Comparison of ENCODE assay signal across 9 cellular contexts in the genomic region with DNA sequence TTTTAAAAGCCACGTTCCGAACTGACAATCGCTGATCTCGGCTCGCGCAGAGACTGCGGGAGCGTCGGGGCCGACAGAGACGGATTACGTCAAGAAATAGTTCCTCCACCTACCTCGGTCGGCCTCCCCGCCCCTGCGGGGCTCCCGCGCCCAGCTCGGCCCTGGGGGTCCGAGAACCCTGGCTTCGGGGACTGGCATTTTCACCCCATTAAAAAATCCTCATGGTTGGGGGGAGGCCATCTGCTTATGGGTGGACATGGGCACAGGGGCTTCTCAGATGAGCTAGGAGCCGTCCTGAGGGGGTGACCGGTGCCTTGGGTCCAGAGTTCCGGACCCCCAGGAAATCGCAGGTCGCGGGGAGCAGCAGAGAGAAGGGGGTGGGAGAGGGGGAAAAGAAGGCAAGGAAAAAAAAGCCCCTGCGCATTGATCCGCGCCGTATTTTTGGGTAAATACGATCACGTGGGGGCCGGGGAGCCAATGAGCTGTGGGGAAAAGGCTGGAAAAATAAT. TPM values are rescaled to one million over a fixed set of nuclear protein-coding genes. Genes with fewer than 3 reads are reported as not detected.
DNase-seq lines count a peak whose midpoint lies in the region; ATAC-seq and TF ChIP-seq lines count a peak whose summit lies in the region.
"Had no signal": no experiment of that assay in that cellular context is flagged by ENCODE, and none has a peak within 500 bp of the region (broad histone marks: within the 10 kb centered on the region; RNA-seq: fewer than 3 reads in every experiment).

No MANE protein-coding gene starts in this region.

- H2BK15ac ChIP-seq in mesenchymal stem cell (ENCODE audit: low read depth, poor library complexity, severe bottlenecking), result no peak overlapping the region

- H3K27ac ChIP-seq in CD4-positive, alpha-beta T cell (ENCODE audit: low read depth, low read length), result no peak overlapping the region
- H3K27ac ChIP-seq in mesenchymal stem cell (ENCODE audit: low read length, poor library complexity, severe bottlenecking), result peak overlapping the region; percentile 97

- peaks cover 100% of the 10 kb centered on the region for H3K27me3 Mint-ChIP-seq in CD4-positive, alpha-beta T cell
- peaks cover 93% of the 10 kb centered on the region for H3K27me3 Mint-ChIP-seq in activated T-helper 1 cell treated with anti-CD3 and anti-CD28 coated beads, Interleukin-12 subunit alpha, Interleukin-12 subunit beta, Interleukin-2, Interleukin-4 antibody, amounts not matched to agents 30 ng/mL and 10 ng/mL and 1 ng/mL, durations not matched to agents 14 hours and 24 hours and 36 hours (ENCODE audit: insufficient read depth)

- peaks cover 21% of the 10 kb centered on the region for H3K4me1 ChIP-seq in mesenchymal stem cell (ENCODE audit: control insufficient read depth, insufficient read depth, low read depth, low read length)

- peak overlapping the region; percentile 67 for H3K4me3 Mint-ChIP-seq in CD4-positive, alpha-beta T cell
- peak overlapping the region; percentile 15 for H3K4me3 Mint-ChIP-seq in activated T-helper 1 cell treated with anti-CD3 and anti-CD28 coated beads, Interleukin-12 subunit alpha, Interleukin-12 subunit beta, Interleukin-2, Interleukin-4 antibody, amounts not matched to agents 30 ng/mL and 10 ng/mL and 1 ng/mL, durations not matched to agents 14 hours and 24 hours and 36 hours

- peak overlapping the region in 1 of 2 experiments; percentile 24 for H2BK12ac ChIP-seq in mesenchymal stem cell (ENCODE audit: low read length in 2 of 2)

- H3K4ac ChIP-seq in mesenchymal stem cell (ENCODE audit: low read depth in 1 of 2, low read length in 2 of 2), result peak overlapping the region; percentile 29 to 70

- H3K36me3 ChIP-seq in mesenchymal stem cell (ENCODE audit: control insufficient read depth in 1 of 2, insufficient read depth in 2 of 2, low read depth in 1 of 2, low read length in 2 of 2), result peaks cover 0 to 3% of the 10 kb centered on the region in 2 experiments

- no peak overlapping the region for H3K23ac ChIP-seq in mesenchymal stem cell (ENCODE audit: low read length in 2 of 2)

- H3K27me3 ChIP-seq in CD4-positive, alpha-beta T cell (ENCODE audit: control insufficient read depth, insufficient read depth, low read length), result peaks cover 98% of the 10 kb centered on the region
- no peaks in the 10 kb centered on the region for H3K27me3 ChIP-seq in mesenchymal stem cell (ENCODE audit: control insufficient read depth in 1 of 2, insufficient read depth in 1 of 2, low read length in 2 of 2)

- H3K9me3 Mint-ChIP-seq in CD4-positive, alpha-beta T cell, result no peaks in the 10 kb centered on the region
- H3K9me3 Mint-ChIP-seq in activated T-helper 1 cell treated with anti-CD3 and anti-CD28 coated beads, Interleukin-12 subunit alpha, Interleukin-12 subunit beta, Interleukin-2, Interleukin-4 antibody, amounts not matched to agents 30 ng/mL and 10 ng/mL and 1 ng/mL, durations not matched to agents 14 hours and 24 hours and 36 hours, result no peaks in the 10 kb centered on the region

- peak overlapping the region; percentile 91 for H2BK5ac ChIP-seq in mesenchymal stem cell (ENCODE audit: low read depth, low read length, poor library complexity, severe bottlenecking)

- H4K8ac ChIP-seq in mesenchymal stem cell (ENCODE audit: low read length), result peak overlapping the region; percentile 27

- 2% methylated on average over 23 of the region's 34 CpGs for WGBS in mesenchymal stem cell

- DNase-seq in CD4-positive, alpha-beta T cell, result no peak
- peak; percentile 66 for DNase-seq in HT1080 (ENCODE audit: low read depth)
- DNase-seq in activated T-helper 1 cell treated with anti-CD3 and anti-CD28 coated beads, Interleukin-12 subunit alpha, Interleukin-12 subunit beta, Interleukin-2, Interleukin-4 antibody, amounts not matched to agents 30 ng/mL and 10 ng/mL and 1 ng/mL, durations not matched to agents 14 hours and 24 hours and 36 hours (ENCODE audit: low spot score), result no peak
- DNase-seq in mesenchymal stem cell, result peak; percentile 88
- DNase-seq in middle frontal gyrus (ENCODE audit: extremely low spot score, low spot score), result no peak

- CTCF ChIA-PET in CD4-positive, alpha-beta T cell (lab: Charles Lee), result interaction anchor here (0.7 to 2.0 kb wide), 5 partner anchors 33 to 208 kb away, joined by 3 to 7 read pairs (median 4); partner anchors contain the start of gene HOXC5

- peak overlapping the region; percentile 98 for H3K9ac ChIP-seq in mesenchymal stem cell (ENCODE audit: low read length)

- intact Hi-C loops in CD4-positive, alpha-beta T cell (cut with DNase I, micrococcal nuclease), result loop anchor here in 1 of 2 experiments (5.0 to 10.0 kb wide), 2 partner anchors 37 to 365 kb away; partner anchors contain the start of gene GPR84
- intact Hi-C loops in activated T-helper 1 cell treated with anti-CD3 and anti-CD28 coated beads, Interleukin-12 subunit alpha, Interleukin-12 subunit beta, Interleukin-2, Interleukin-4 antibody, amounts not matched to agents 30 ng/mL and 10 ng/mL and 1 ng/mL, durations not matched to agents 14 hours and 24 hours and 36 hours (cut with micrococcal nuclease), result loop anchor here (5.0 kb wide), 1 partner anchor 33 kb away; the partner anchor contains the start of gene HOXC5

- H2AK5ac ChIP-seq in mesenchymal stem cell (ENCODE audit: low read length, severe bottlenecking), result peak overlapping the region; percentile 72

- peak overlapping the region; percentile 11 for H2BK120ac ChIP-seq in mesenchymal stem cell (ENCODE audit: low read depth, low read length)

- no peak for TF ChIP-seq CTCF in CD4-positive, alpha-beta T cell (IDR thresholded peaks at IDR 0.05)

- peak; percentile 16 for ATAC-seq in CD4-positive, alpha-beta T cell (ENCODE audit: poor library complexity)
- ATAC-seq in GM18519 (IDR thresholded peaks at IDR 0.05; ENCODE audit: low FRiP score, unreplicated experiment) (no peak), HG02981 (IDR thresholded peaks at IDR 0.05; ENCODE audit: unreplicated experiment) (no peak), GM21737 (IDR thresholded peaks at IDR 0.05; ENCODE audit: unreplicated experiment) (no peak)

- H3K27ac Mint-ChIP-seq in CD4-positive, alpha-beta T cell, result no peak overlapping the region
- peak overlapping the region; percentile 65 for H3K27ac Mint-ChIP-seq in activated T-helper 1 cell treated with anti-CD3 and anti-CD28 coated beads, Interleukin-12 subunit alpha, Interleukin-12 subunit beta, Interleukin-2, Interleukin-4 antibody, amounts not matched to agents 30 ng/mL and 10 ng/mL and 1 ng/mL, durations not matched to agents 14 hours and 24 hours and 36 hours

- no peak overlapping the region for H3K14ac ChIP-seq in mesenchymal stem cell (ENCODE audit: low read length in 2 of 2)

- peak overlapping the region; percentile 65 to 87 for H3K4me3 ChIP-seq in mesenchymal stem cell (ENCODE audit: insufficient read depth in 1 of 2, low read depth in 1 of 2, low read length in 2 of 2)

- H3K79me1 ChIP-seq in mesenchymal stem cell (replicated peaks; ENCODE audit: low read length, poor library complexity, severe bottlenecking), result no peaks in the 10 kb centered on the region

- H3K9me3 ChIP-seq in CD4-positive, alpha-beta T cell (ENCODE audit: control insufficient read depth, low read length), result no peaks in the 10 kb centered on the region
- no peaks in the 10 kb centered on the region for H3K9me3 ChIP-seq in mesenchymal stem cell (ENCODE audit: control insufficient read depth, low read length)

- H3K4me1 Mint-ChIP-seq in CD4-positive, alpha-beta T cell (ENCODE audit: low read depth), result peaks cover 52% of the 10 kb centered on the region
- H3K4me1 Mint-ChIP-seq in activated T-helper 1 cell treated with anti-CD3 and anti-CD28 coated beads, Interleukin-12 subunit alpha, Interleukin-12 subunit beta, Interleukin-2, Interleukin-4 antibody, amounts not matched to agents 30 ng/mL and 10 ng/mL and 1 ng/mL, durations not matched to agents 14 hours and 24 hours and 36 hours (ENCODE audit: low read depth), result peaks cover 23% of the 10 kb centered on the region

- POLR2A ChIA-PET in CD4-positive, alpha-beta T cell (lab: Charles Lee), result interaction anchor here (1.0 to 1.1 kb wide), 3 partner anchors 9 to 189 kb away, joined by 3 to 6 read pairs (median 3); partner anchors contain the start of genes HOXC8 and SMUG1

- peak overlapping the region; percentile 70 for H4K91ac ChIP-seq in mesenchymal stem cell (ENCODE audit: low read length)

- H3K4me2 ChIP-seq in mesenchymal stem cell (ENCODE audit: low read length, poor library complexity, severe bottlenecking), result peak overlapping the region; percentile 96

- no peaks in the 10 kb centered on the region for H3K36me3 Mint-ChIP-seq in CD4-positive, alpha-beta T cell (ENCODE audit: low read depth)
- H3K36me3 Mint-ChIP-seq in activated T-helper 1 cell treated with anti-CD3 and anti-CD28 coated beads, Interleukin-12 subunit alpha, Interleukin-12 subunit beta, Interleukin-2, Interleukin-4 antibody, amounts not matched to agents 30 ng/mL and 10 ng/mL and 1 ng/mL, durations not matched to agents 14 hours and 24 hours and 36 hours (ENCODE audit: low read depth), result peaks cover 4% of the 10 kb centered on the region

- H3K18ac ChIP-seq in mesenchymal stem cell (ENCODE audit: low read depth in 1 of 2, low read length in 2 of 2), result peak overlapping the region; percentile 46 to 86

- peak overlapping the region; percentile 62 for H2AFZ ChIP-seq in mesenchymal stem cell (ENCODE audit: low read depth, low read length)

RNA-seq across cellular contexts. Expression of gene HOXC9, which starts 0.3 kb away (rescaled TPM):
- not detected for total RNA-seq in CD4-positive, alpha-beta T cell
- 9.7 and 12.2 TPM in 2 replicates for total RNA-seq in HT1080 (2014; rRNA removed; shearing (Covaris generic))
- polyA plus RNA-seq in HT1080 (2015; cell fraction: cytosol; rRNA removed), result 5.6 and 7.5 TPM in 2 replicates
- polyA plus RNA-seq in HT1080 (2015; cell fraction: nucleus; rRNA removed), result 6.2 and 6.7 TPM in 2 replicates
- not detected in 2 replicates for total RNA-seq in activated T-helper 1 cell treated with anti-CD3 and anti-CD28 coated beads, Interleukin-12 subunit alpha, Interleukin-12 subunit beta, Interleukin-2, Interleukin-4 antibody, amounts not matched to agents 30 ng/mL and 10 ng/mL and 1 ng/mL, durations not matched to agents 14 hours and 24 hours and 36 hours
- polyA plus RNA-seq in mesenchymal stem cell (2013, experiment 1 of 2), result 18.0 TPM
- polyA plus RNA-seq in mesenchymal stem cell (2013, experiment 2 of 2), result 18.5 TPM
- total RNA-seq: liver had no signal
- polyA plus RNA-seq: liver had no signal

RNA-seq across cellular contexts. Expression of gene HOXC8, which starts 9.1 kb away (rescaled TPM):
- total RNA-seq in CD4-positive, alpha-beta T cell, result not detected
- 1.9 and 2.9 TPM in 2 replicates for total RNA-seq in HT1080 (2014; rRNA removed; shearing (Covaris generic))
- polyA plus RNA-seq in HT1080 (2015; cell fraction: cytosol; rRNA removed), result 5.6 and 6.3 TPM in 2 replicates
- 3.1 and 3.5 TPM in 2 replicates for polyA plus RNA-seq in HT1080 (2015; cell fraction: nucleus; rRNA removed)
- not detected in 2 replicates for total RNA-seq in activated T-helper 1 cell treated with anti-CD3 and anti-CD28 coated beads, Interleukin-12 subunit alpha, Interleukin-12 subunit beta, Interleukin-2, Interleukin-4 antibody, amounts not matched to agents 30 ng/mL and 10 ng/mL and 1 ng/mL, durations not matched to agents 14 hours and 24 hours and 36 hours
- polyA plus RNA-seq in mesenchymal stem cell (2013, experiment 1 of 2), result 66.4 TPM
- polyA plus RNA-seq in mesenchymal stem cell (2013, experiment 2 of 2), result 67.1 TPM
- total RNA-seq: liver had no signal
- polyA plus RNA-seq: liver had no signal

RNA-seq across cellular contexts. Expression of gene HOXC10, which starts 14.7 kb away (rescaled TPM):
- not detected for total RNA-seq in CD4-positive, alpha-beta T cell
- 2.7 and 3.8 TPM in 2 replicates for total RNA-seq in HT1080 (2014; rRNA removed; shearing (Covaris generic))
- 11.5 and 13.8 TPM in 2 replicates for polyA plus RNA-seq in HT1080 (2015; cell fraction: cytosol; rRNA removed)
- polyA plus RNA-seq in HT1080 (2015; cell fraction: nucleus; rRNA removed), result 2.5 and 5.9 TPM in 2 replicates
- total RNA-seq in activated T-helper 1 cell treated with anti-CD3 and anti-CD28 coated beads, Interleukin-12 subunit alpha, Interleukin-12 subunit beta, Interleukin-2, Interleukin-4 antibody, amounts not matched to agents 30 ng/mL and 10 ng/mL and 1 ng/mL, durations not matched to agents 14 hours and 24 hours and 36 hours, result not detected in 2 replicates
- polyA plus RNA-seq in mesenchymal stem cell (2013, experiment 1 of 2), result 8.9 TPM
- polyA plus RNA-seq in mesenchymal stem cell (2013, experiment 2 of 2), result 9.4 TPM
- total RNA-seq: liver had no signal
- polyA plus RNA-seq: liver had no signal

RNA-seq across cellular contexts. Expression of gene HOTAIR, which starts 24.9 kb away (rescaled TPM):
- not detected for total RNA-seq in CD4-positive, alpha-beta T cell
- 0.88 TPM in 1 of 2 replicates, not detected in the other for total RNA-seq in HT1080 (2014; rRNA removed; shearing (Covaris generic))
- polyA plus RNA-seq in HT1080 (2015; cell fraction: cytosol; rRNA removed), result 0.10 and 0.24 TPM in 2 replicates
- 0.39 and 2.3 TPM in 2 replicates for polyA plus RNA-seq in HT1080 (2015; cell fraction: nucleus; rRNA removed)
- total RNA-seq in activated T-helper 1 cell treated with anti-CD3 and anti-CD28 coated beads, Interleukin-12 subunit alpha, Interleukin-12 subunit beta, Interleukin-2, Interleukin-4 antibody, amounts not matched to agents 30 ng/mL and 10 ng/mL and 1 ng/mL, durations not matched to agents 14 hours and 24 hours and 36 hours, result not detected in 2 replicates
- polyA plus RNA-seq in mesenchymal stem cell (2013, experiment 1 of 2), result 2.4 TPM
- 1.7 TPM for polyA plus RNA-seq in mesenchymal stem cell (2013, experiment 2 of 2)
- total RNA-seq: liver had no signal
- polyA plus RNA-seq: liver had no signal

RNA-seq across cellular contexts. Expression of gene HOXC11, which starts 26.7 kb away (rescaled TPM):
- total RNA-seq in CD4-positive, alpha-beta T cell, result not detected
- not detected in 2 replicates for total RNA-seq in HT1080 (2014; rRNA removed; shearing (Covaris generic))
- polyA plus RNA-seq in HT1080 (2015; cell fraction: cytosol; rRNA removed), result 0.20 and 0.41 TPM in 2 replicates
- 0.24 and 0.41 TPM in 2 replicates for polyA plus RNA-seq in HT1080 (2015; cell fraction: nucleus; rRNA removed)
- not detected in 2 replicates for total RNA-seq in activated T-helper 1 cell treated with anti-CD3 and anti-CD28 coated beads, Interleukin-12 subunit alpha, Interleukin-12 subunit beta, Interleukin-2, Interleukin-4 antibody, amounts not matched to agents 30 ng/mL and 10 ng/mL and 1 ng/mL, durations not matched to agents 14 hours and 24 hours and 36 hours
- polyA plus RNA-seq in mesenchymal stem cell (2013, experiment 1 of 2), result 1.1 TPM
- 0.97 TPM for polyA plus RNA-seq in mesenchymal stem cell (2013, experiment 2 of 2)
- total RNA-seq: liver had no signal
- polyA plus RNA-seq: liver had no signal

Comparison
In these comparisons a context has a peak if more than half of its experiments do, and no peak if none do; other contexts are left out.
1. DNase-seq: peak in HT1080 (single experiment) and mesenchymal stem cell (single experiment); none in CD4-positive, alpha-beta T cell (0 of 10), activated T-helper 1 cell treated with anti-CD3 and anti-CD28 coated beads, Interleukin-12 subunit alpha, Interleukin-12 subunit beta, Interleukin-2, Interleukin-4 antibody, amounts not matched to agents 30 ng/mL and 10 ng/mL and 1 ng/mL, durations not matched to agents 14 hours and 24 hours and 36 hours (single experiment) and middle frontal gyrus (single experiment).
2. RNA of gene HOXC9, which starts 0.3 kb away (total RNA-seq): 9.7 to 12.2 TPM in HT1080; not detected in CD4-positive, alpha-beta T cell and not detected in activated T-helper 1 cell treated with anti-CD3 and anti-CD28 coated beads, Interleukin-12 subunit alpha, Interleukin-12 subunit beta, Interleukin-2, Interleukin-4 antibody, amounts not matched to agents 30 ng/mL and 10 ng/mL and 1 ng/mL, durations not matched to agents 14 hours and 24 hours and 36 hours; every median in the first group is over 10 times any median in the second.